In the genomic region with DNA sequence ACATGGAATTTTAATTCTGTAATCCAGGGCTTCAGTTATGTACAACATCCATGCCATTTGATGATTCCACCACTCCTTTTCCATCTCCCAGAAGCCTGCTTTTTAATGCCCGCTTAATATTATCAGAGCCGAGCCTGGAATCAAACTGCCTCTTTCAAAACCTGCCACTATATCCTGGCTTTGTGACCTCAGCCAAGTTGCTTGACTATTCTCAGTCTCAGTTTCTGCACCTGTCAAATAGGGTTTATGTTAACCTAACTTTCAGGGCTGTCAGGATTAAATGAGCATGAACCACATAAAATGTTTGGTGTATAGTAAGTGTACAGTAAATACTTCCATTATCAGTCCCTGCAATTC, we compare ENCODE assay signal across 12 cellular contexts.
DNase-seq lines count a peak whose midpoint lies in the region; ATAC-seq and TF ChIP-seq lines count a peak whose summit lies in the region.
"Had no signal": no experiment of that assay in that cellular context is flagged by ENCODE, and none has a peak within 500 bp of the region (broad histone marks: within the 10 kb centered on the region; RNA-seq: fewer than 3 reads in every experiment).

No MANE protein-coding gene starts in this region.

- no peak for TF ChIP-seq CTCF in hepatocyte (IDR thresholded peaks at IDR 0.05; ENCODE audit: poor library complexity)

- H4K20me1 ChIP-seq in hepatocyte (ENCODE audit: insufficient read depth, poor library complexity, severe bottlenecking): no peaks in the 10 kb centered on the region

- ATAC-seq in GM21423 (IDR thresholded peaks at IDR 0.05; ENCODE audit: unreplicated experiment): peak; percentile 39
- peak; percentile 35 for ATAC-seq in HG03520 (IDR thresholded peaks at IDR 0.05; ENCODE audit: unreplicated experiment)
- no peak for ATAC-seq in GM21737 (IDR thresholded peaks at IDR 0.05; ENCODE audit: unreplicated experiment)

- peak overlapping the region; percentile 19 for H3K27ac ChIP-seq in hepatocyte

- in situ Hi-C loops in G401 (cut with HindIII; ENCODE audit: low sequenced_read_pairs): no loop called here

- H3K9me2 ChIP-seq in hepatocyte (replicated peaks; ENCODE audit: insufficient read depth): no peaks in the 10 kb centered on the region

- H3K27me3 ChIP-seq in hepatocyte: no peaks in the 10 kb centered on the region

- H3K36me3 ChIP-seq in hepatocyte (replicated peaks; ENCODE audit: insufficient read depth, low read depth): no peaks in the 10 kb centered on the region

- no peaks in the 10 kb centered on the region for H3K79me2 ChIP-seq in hepatocyte

- no peak overlapping the region for H2AFZ ChIP-seq in hepatocyte

- no peak overlapping the region for H3K4me2 ChIP-seq in hepatocyte

- WGBS in hepatocyte (ENCODE audit: low lambda C conversion rate, missing lambda C conversion rate): 78% methylated on average over 2 of the region's 2 CpGs

- no peaks in the 10 kb centered on the region for H3K9me3 ChIP-seq in hepatocyte (ENCODE audit: low read depth)

- no peak for DNase-seq in hepatocyte (ENCODE audit: low spot score)
- DNase-seq in pons (ENCODE audit: low spot score): no peak
- DNase-seq in G401 (ENCODE audit: low spot score): no peak
- no peak for DNase-seq in activated effector memory CD4-positive, alpha-beta T cell treated with Interleukin-2 at 50 U/mL for 16 hours
- DNase-seq: activated gamma-delta T cell treated with Interleukin-2 at 50 U/mL for 16 hours; DMS79 treated with DMSO at 0.1 percent for 48 hours; effector memory CD4-positive, alpha-beta T cell; nucleus accumbens had no signal

- peaks cover 14% of the 10 kb centered on the region for H3K4me1 ChIP-seq in hepatocyte (ENCODE audit: insufficient read depth)

- H3K4me3 ChIP-seq in GM08714 (ENCODE audit: low read length) (peak overlapping the region; percentile 14; the same call in 1 of the 2 replicates), hepatocyte (no peak overlapping the region)
